ENCODE assay signal across 28 cellular contexts in genomic region chr21:40929833-40930232, GRCh38.
"Had no signal": no experiment of that assay in that cellular context is flagged by ENCODE, and none has a peak within 500 bp of the region (broad histone marks: within the 10 kb centered on the region; RNA-seq: fewer than 3 reads in every experiment).

No MANE protein-coding gene starts in this region.

- H3K36me3 ChIP-seq: colonic mucosa, esophagus squamous epithelium, gastrocnemius medialis, gastroesophageal sphincter, heart left ventricle, heart right ventricle had no signal

- H3K27me3 ChIP-seq: colonic mucosa, dorsolateral prefrontal cortex, esophagus squamous epithelium, foreskin keratinocyte, gastrocnemius medialis, heart left ventricle, heart right ventricle, hepatocyte had no signal

- H3K27ac ChIP-seq: colonic mucosa, coronary artery, dorsolateral prefrontal cortex, epithelial cell of prostate, esophagus squamous epithelium, foreskin keratinocyte, gastrocnemius medialis, gastroesophageal sphincter, heart left ventricle, heart right ventricle, hepatocyte had no signal

- H3K4me2 ChIP-seq: hepatocyte had no signal

- ATAC-seq: effector memory CD8-positive, alpha-beta T cell; esophagus mucosa; foreskin keratinocyte; gastrocnemius medialis; gastroesophageal sphincter; heart left ventricle; heart right ventricle had no signal

- FAIRE-seq: colon, endometrium, endothelial cell of umbilical vein, frontal cortex had no signal

- H3K9me3 ChIP-seq: colonic mucosa, gastrocnemius medialis had no signal

- H3K4me1 ChIP-seq: colonic mucosa, esophagus squamous epithelium, foreskin keratinocyte, gastrocnemius medialis, gastroesophageal sphincter, heart left ventricle, heart right ventricle had no signal

- H2AFZ ChIP-seq: hepatocyte had no signal

- H3K79me2 ChIP-seq: hepatocyte had no signal

- H3K4me3 ChIP-seq: colonic mucosa, coronary artery, dorsolateral prefrontal cortex, esophagus squamous epithelium, gastrocnemius medialis, gastroesophageal sphincter, heart left ventricle, heart right ventricle, hepatocyte had no signal

- DNase-seq: colonic mucosa; cortex of kidney; dermis blood vessel endothelial cell; dorsolateral prefrontal cortex; effector CD4-positive, alpha-beta T cell; effector CD8-positive, alpha-beta T cell; effector memory CD4-positive, alpha-beta T cell; effector memory CD8-positive, alpha-beta T cell; endodermal cell; erythroblast; esophagus squamous epithelium; foreskin fibroblast; foreskin keratinocyte; foreskin melanocyte; gastrocnemius medialis; glutamatergic neuron; head of caudate nucleus; heart left ventricle; heart right ventricle had no signal
